In genomic region chr21:39110431-39110830, GRCh38 we compare ENCODE assay signal across 23 cellular contexts.
"Had no signal": no experiment of that assay in that cellular context is flagged by ENCODE, and none has a peak within 500 bp of the region (broad histone marks: within the 10 kb centered on the region; RNA-seq: fewer than 3 reads in every experiment).

No MANE protein-coding gene starts in this region.

- H3K27ac ChIP-seq: colonic mucosa, esophagus muscularis mucosa, lower lobe of right lung, neutrophil, prostate gland, right atrium auricular region, suprapubic skin, thyroid gland had no signal

- H3K9me3 ChIP-seq: colonic mucosa, esophagus muscularis mucosa, lower lobe of right lung, neutrophil, prostate gland, right atrium auricular region, suprapubic skin, thyroid gland had no signal

- DNase-seq: colonic mucosa; effector CD8-positive, alpha-beta T cell; endodermal cell; hypothalamus; left ventricle myocardium superior; lower lobe of right lung; naive B cell; stimulated activated CD4-positive, alpha-beta T cell treated with anti-CD3 and anti-CD28 coated beads, Interleukin-12 subunit alpha, Interleukin-12 subunit beta, amount 100 ng/mL, for 4 hours; stimulated activated CD4-positive, alpha-beta T cell treated with anti-CD3 and anti-CD28 coated beads, Interleukin-1b, Interleukin-23, amount 100 ng/mL, for 48 hours; stimulated activated CD4-positive, alpha-beta T cell treated with anti-CD3 and anti-CD28 coated beads, Interleukin-4, amount 100 ng/mL, for 1 hour; stimulated activated CD8-positive, alpha-beta memory T cell treated with anti-CD3 and anti-CD28 coated beads, Interleukin-4, amount 100 ng/mL, for 48 hours; stimulated activated naive CD4-positive, alpha-beta T cell; stimulated activated naive CD8-positive, alpha-beta T cell treated with anti-CD3 and anti-CD28 coated beads, Interleukin-15, amount 100 ng/mL, for 72 hours; thyroid gland; trophoblast cell had no signal

- H3K27me3 ChIP-seq: colonic mucosa, esophagus muscularis mucosa, neutrophil, right atrium auricular region, suprapubic skin, thyroid gland had no signal

- H3K36me3 ChIP-seq: colonic mucosa, esophagus muscularis mucosa, lower lobe of right lung, neutrophil, prostate gland, right atrium auricular region, suprapubic skin, thyroid gland had no signal

- H3K4me3 ChIP-seq: colonic mucosa, esophagus muscularis mucosa, lower lobe of right lung, prostate gland, right atrium auricular region, smooth muscle cell, suprapubic skin, thyroid gland had no signal

- ATAC-seq: left ventricle myocardium superior; lower lobe of right lung; natural killer cell treated with Interleukin-12 subunit alpha and Interleukin-12 subunit beta and Interleukin-15 and Interleukin-18, amount 100 ng/mL, for 72 hours; sciatic nerve; stimulated activated naive CD8-positive, alpha-beta T cell treated with anti-CD3 and anti-CD28 coated beads, Interleukin-15, amount 100 ng/mL, for 72 hours had no signal

- H3K4me2 ChIP-seq: smooth muscle cell had no signal

- H3K4me1 ChIP-seq: colonic mucosa, prostate gland had no signal
